Comparison of ENCODE assay signal across 8 cellular contexts in genomic region chr1:150282558-150282958, GRCh38. TPM values are rescaled to one million over a fixed set of nuclear protein-coding genes. Genes with fewer than 3 reads are reported as not detected.
DNase-seq lines count a peak whose midpoint lies in the region; ATAC-seq, FAIRE-seq and TF ChIP-seq lines count a peak whose summit lies in the region.

No MANE protein-coding gene starts in this region.

- peaks cover 2% of the 10 kb centered on the region for H3K9me3 Mint-ChIP-seq in CD8-positive, alpha-beta T cell

- peak overlapping the region; percentile 37 for H3K4me3 ChIP-seq in CD8-positive, alpha-beta T cell (ENCODE audit: low read depth, low read length)
- H3K4me3 ChIP-seq in NT2/D1 (ENCODE audit: insufficient read length, low read depth) (peak overlapping the region; percentile 66), esophagus squamous epithelium (peak overlapping the region; percentile 32 to 69 (median 60)), osteoblast (ENCODE audit: insufficient read depth, low read length) (peak overlapping the region; percentile 90)

- no peak for FAIRE-seq in urothelium cell line (lab: Jason Lieb, UNC)

- no peaks in the 10 kb centered on the region for H3K27me3 Mint-ChIP-seq in CD8-positive, alpha-beta T cell (ENCODE audit: low read depth)

- no peaks in the 10 kb centered on the region for H3K9me3 ChIP-seq in CD8-positive, alpha-beta T cell (ENCODE audit: low read length)
- no peaks in the 10 kb centered on the region for H3K9me3 ChIP-seq in NT2/D1 (ENCODE audit: insufficient read depth, low read length)
- H3K9me3 ChIP-seq in esophagus squamous epithelium: no peaks in the 10 kb centered on the region
- no peaks in the 10 kb centered on the region for H3K9me3 ChIP-seq in osteoblast (ENCODE audit: low read depth, low read length)

- H3K27ac ChIP-seq in CD8-positive, alpha-beta T cell (ENCODE audit: low read depth, low read length): no peak overlapping the region
- H3K27ac ChIP-seq in esophagus squamous epithelium: peak overlapping the region; percentile 85 to 95 (median 92)
- H3K27ac ChIP-seq in osteoblast (ENCODE audit: low read depth, low read length): peak overlapping the region; percentile 84

- no peak for TF ChIP-seq CTCF in CD8-positive, alpha-beta T cell (IDR thresholded peaks at IDR 0.05)
- TF ChIP-seq CTCF in esophagus squamous epithelium (IDR thresholded peaks at IDR 0.05): no peak
- no peak for TF ChIP-seq CTCF in osteoblast (IDR thresholded peaks at IDR 0.05; ENCODE audit: extremely low read depth, low read depth, low read length)

- H2AFZ ChIP-seq in osteoblast (ENCODE audit: low read length): peak overlapping the region; percentile 98

- POLR2A ChIA-PET in CD8-positive, alpha-beta T cell (lab: Charles Lee): interaction anchor here (0.6 to 1.0 kb wide), 2 partner anchors 39 to 395 kb away, joined by 3 read pairs; partner anchors contain the start of gene PRPF3

- no peaks in the 10 kb centered on the region for H3K27me3 ChIP-seq in CD8-positive, alpha-beta T cell (ENCODE audit: insufficient read depth, low read length)
- peaks cover 32% of the 10 kb centered on the region for H3K27me3 ChIP-seq in NT2/D1 (ENCODE audit: insufficient read depth, insufficient read length)
- no peaks in the 10 kb centered on the region for H3K27me3 ChIP-seq in esophagus squamous epithelium
- no peaks in the 10 kb centered on the region for H3K27me3 ChIP-seq in osteoblast (ENCODE audit: insufficient read depth, low read length)

- peak overlapping the region; percentile 28 for H3K27ac Mint-ChIP-seq in CD8-positive, alpha-beta T cell

- peak overlapping the region; percentile 70 for H3K9ac ChIP-seq in NT2/D1 (ENCODE audit: insufficient read length, low read depth)

- TF ChIP-seq POLR2A in esophagus squamous epithelium (IDR thresholded peaks at IDR 0.05): peak in 2 of 4 donors; percentile 15 to 63

- 8 to 9% methylated on average over 21 of the region's 21 CpGs for WGBS in esophagus squamous epithelium, 2 donors

- DNase-seq in CD8-positive, alpha-beta T cell: peak in 1 of 7 experiments; percentile 23
- no peak for DNase-seq in NT2/D1 (ENCODE audit: low read depth, low spot score)
- DNase-seq in esophagus squamous epithelium (lab: John Stamatoyannopoulos, UW): no peak
- no peak for DNase-seq in osteoblast (ENCODE audit: insufficient read length, low spot score, missing footprints)
- DNase-seq in NCI-H1436 (lab: John Stamatoyannopoulos, UW): no peak
- no peak for DNase-seq in urothelium cell line (ENCODE audit: low spot score)
- no peak for DNase-seq in SK-N-DZ (ENCODE audit: low spot score)

- intact Hi-C loops in CD8-positive, alpha-beta T cell (cut with DNase I, micrococcal nuclease): loop anchor here (1.0 kb wide), 2 partner anchors 11 to 13 kb away; partner anchors contain the start of genes MRPS21 (in 2 of the 2) and APH1A (in 1 of the 2)
- intact Hi-C loops in esophagus squamous epithelium (cut with DNase I): no loop called here

- H3K36me3 Mint-ChIP-seq in CD8-positive, alpha-beta T cell: no peaks in the 10 kb centered on the region

- H3K4me2 ChIP-seq in osteoblast (ENCODE audit: insufficient read depth, low read length): peak overlapping the region; percentile 98

- H3K4me3 Mint-ChIP-seq in CD8-positive, alpha-beta T cell: peak overlapping the region; percentile 83

- ATAC-seq in CD8-positive, alpha-beta T cell: no peak
- no peak for ATAC-seq in GM21360 (IDR thresholded peaks at IDR 0.05; ENCODE audit: unreplicated experiment)

- peaks cover 12% of the 10 kb centered on the region for H3K79me2 ChIP-seq in osteoblast (ENCODE audit: insufficient read depth, low read length)

- CTCF ChIA-PET in CD8-positive, alpha-beta T cell (lab: Charles Lee): interaction anchor here (1.2 to 3.2 kb wide), 3 partner anchors 10 to 31 kb away, joined by 3 to 21 read pairs (median 3); partner anchors contain the start of gene C1orf54

- H4K20me1 ChIP-seq in osteoblast (ENCODE audit: insufficient read depth, low read length): no peaks in the 10 kb centered on the region

- peaks cover 21% of the 10 kb centered on the region for H3K4me1 Mint-ChIP-seq in CD8-positive, alpha-beta T cell (ENCODE audit: low read depth)

- H3K4me1 ChIP-seq in CD8-positive, alpha-beta T cell (ENCODE audit: insufficient read depth, low read length): peaks cover 24% of the 10 kb centered on the region
- H3K4me1 ChIP-seq in NT2/D1 (ENCODE audit: insufficient read depth, insufficient read length) (no peaks in the 10 kb centered on the region), esophagus squamous epithelium (peaks cover 10 to 41% (median 22%) of the 10 kb centered on the region in 3 donors), osteoblast (ENCODE audit: insufficient read depth, low read length) (peaks cover 24% of the 10 kb centered on the region)

- H3K36me3 ChIP-seq in CD8-positive, alpha-beta T cell (ENCODE audit: insufficient read depth, low read length): no peaks in the 10 kb centered on the region
- H3K36me3 ChIP-seq in NT2/D1 (ENCODE audit: insufficient read depth, insufficient read length, low read length): no peaks in the 10 kb centered on the region
- H3K36me3 ChIP-seq in esophagus squamous epithelium: peaks cover 0 to 33% (median 0%) of the 10 kb centered on the region in 3 donors
- peaks cover 30% of the 10 kb centered on the region for H3K36me3 ChIP-seq in osteoblast (ENCODE audit: insufficient read depth, low read length)

RNA-seq across cellular contexts. Expression of gene CIART, which starts 0.2 kb away (rescaled TPM):
- 1 to 10 TPM; 2.0 to 2.3 TPM for total RNA-seq in CD8-positive, alpha-beta T cell
- total RNA-seq in esophagus squamous epithelium: 1 to 10 TPM in 2 of 4 donors, under 1 TPM in 1, not detected in 1; 0.61 to 6.7 (median 2.5) TPM
- 15.6 and 16.3 TPM in 2 replicates for total RNA-seq in osteoblast
- 13.1 and 13.9 TPM in 2 replicates for polyA plus RNA-seq in SK-N-DZ (2014; cell fraction: cytosol; rRNA removed)
- 10.6 and 16.1 TPM in 2 replicates for polyA plus RNA-seq in SK-N-DZ (2014; cell fraction: nucleus; rRNA removed)

RNA-seq across cellular contexts. Expression of gene C1orf54, which starts 10.0 kb away (rescaled TPM):
- 1 to 10 TPM; 2.6 to 5.7 TPM for total RNA-seq in CD8-positive, alpha-beta T cell
- total RNA-seq in esophagus squamous epithelium: 10 to 100 TPM in 1 of 4 donors, 1 to 10 TPM in 2, not detected in 1; 2.3 to 17.2 (median 4.5) TPM
- total RNA-seq in osteoblast: 32.2 and 45.4 TPM in 2 replicates
- 3.7 and 11.2 TPM in 2 replicates for polyA plus RNA-seq in SK-N-DZ (2014; cell fraction: cytosol; rRNA removed)
- polyA plus RNA-seq in SK-N-DZ (2014; cell fraction: nucleus; rRNA removed): 1.7 and 5.0 TPM in 2 replicates

RNA-seq across cellular contexts. Expression of gene MRPS21, which starts 11.1 kb away (rescaled TPM):
- total RNA-seq in CD8-positive, alpha-beta T cell: 10 to 100 TPM; 41.6 to 43.9 TPM
- 10 to 100 TPM; 31.7 to 41.3 (median 38.7) TPM for total RNA-seq in esophagus squamous epithelium
- total RNA-seq in osteoblast: 28.0 and 29.0 TPM in 2 replicates
- polyA plus RNA-seq in SK-N-DZ (2014; cell fraction: cytosol; rRNA removed): 200 and 203 TPM in 2 replicates
- polyA plus RNA-seq in SK-N-DZ (2014; cell fraction: nucleus; rRNA removed): 214 and 248 TPM in 2 replicates

RNA-seq across cellular contexts. Expression of gene APH1A, which starts 13.7 kb away (rescaled TPM):
- 100 to 1,000 TPM; 124 to 134 TPM for total RNA-seq in CD8-positive, alpha-beta T cell
- 100 to 1,000 TPM in 1 of 4 donors, 10 to 100 TPM in 3; 94.0 to 112 (median 95.2) TPM for total RNA-seq in esophagus squamous epithelium
- total RNA-seq in osteoblast: 118 and 122 TPM in 2 replicates
- polyA plus RNA-seq in SK-N-DZ (2014; cell fraction: cytosol; rRNA removed): 241 and 259 TPM in 2 replicates
- 157 and 245 TPM in 2 replicates for polyA plus RNA-seq in SK-N-DZ (2014; cell fraction: nucleus; rRNA removed)

RNA-seq across cellular contexts. Expression of gene CA14, which starts 25.0 kb away (rescaled TPM):
- not detected for total RNA-seq in CD8-positive, alpha-beta T cell
- not detected for total RNA-seq in esophagus squamous epithelium
- not detected in 2 replicates for total RNA-seq in osteoblast
- 39.9 and 40.7 TPM in 2 replicates for polyA plus RNA-seq in SK-N-DZ (2014; cell fraction: cytosol; rRNA removed)
- 51.7 and 53.4 TPM in 2 replicates for polyA plus RNA-seq in SK-N-DZ (2014; cell fraction: nucleus; rRNA removed)

Comparison
In these comparisons a context has a peak if more than half of its experiments do, and no peak if none do; other contexts are left out.
1. H3K4me3 ChIP-seq: peak in every context shown above with its lines; median percentile 90 in osteoblast; 66 in NT2/D1; 60 in esophagus squamous epithelium; 37 in CD8-positive, alpha-beta T cell.